ENCODE assay signal across 20 cellular contexts in the genomic region with DNA sequence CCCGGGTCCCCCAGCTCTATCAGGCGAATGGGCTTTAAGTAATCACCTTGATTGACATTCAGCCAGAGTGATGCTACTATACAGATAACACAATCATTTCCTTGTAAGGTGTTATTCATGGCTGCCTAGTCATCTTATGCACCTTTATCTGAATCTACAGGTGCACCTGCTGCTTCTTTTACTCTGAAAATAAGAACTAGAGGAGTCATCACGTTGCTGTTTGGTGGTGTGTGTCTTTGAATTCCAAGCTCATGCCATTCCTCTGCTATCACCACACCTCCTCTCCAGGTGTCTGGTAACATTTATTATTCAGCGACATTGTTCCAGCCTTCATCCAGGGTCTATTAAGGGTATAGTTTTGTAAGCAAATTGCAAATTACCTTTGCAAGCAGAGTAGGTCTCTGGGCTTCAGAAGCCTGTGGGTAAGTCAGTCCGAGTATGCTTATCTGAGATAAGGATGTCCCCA. TPM values are rescaled to one million over a fixed set of nuclear protein-coding genes. Genes with fewer than 3 reads are reported as not detected.
"Had no signal": no experiment of that assay in that cellular context is flagged by ENCODE, and none has a peak within 500 bp of the region (broad histone marks: within the 10 kb centered on the region; RNA-seq: fewer than 3 reads in every experiment).

No MANE protein-coding gene starts in this region.

- DNase-seq: dermis blood vessel endothelial cell; effector CD4-positive, alpha-beta T cell; erythroblast; heart left ventricle; hippocampal formation; mammary epithelial cell; mucosa of descending colon; spleen; stimulated activated CD4-positive, alpha-beta T cell treated with anti-CD3 and anti-CD28 coated beads, Interleukin-15, amount 100 ng/mL, for 24 hours; stimulated activated CD4-positive, alpha-beta T cell treated with anti-CD3 and anti-CD28 coated beads, Interleukin-1b, Interleukin-23, amount 100 ng/mL, for 48 hours; stimulated activated CD4-positive, alpha-beta T cell treated with anti-CD3 and anti-CD28 coated beads, Interleukin-4, amount 100 ng/mL, for 24 hours; tibial artery had no signal

- H3K27me3 ChIP-seq: colonic mucosa, heart left ventricle, neutrophil, spleen, tibial artery had no signal

- H3K27ac ChIP-seq: colonic mucosa, heart left ventricle, neutrophil, spleen, tibial artery had no signal

- H3K9me3 ChIP-seq: colonic mucosa, heart left ventricle, mucosa of descending colon, neutrophil, spleen, tibial artery had no signal

- H3K4me3 ChIP-seq: colonic mucosa, heart left ventricle, mucosa of descending colon, spleen, tibial artery had no signal

- ATAC-seq: heart left ventricle; mucosa of descending colon; naive thymus-derived CD8-positive, alpha-beta T cell; sciatic nerve; stimulated activated memory B cell treated with anti-CD40 and anti-IgM and Interleukin-4, amounts not matched to agents 10 μg/mL and 1 μg/mL and 100 μg/mL, for 72 hours had no signal

- H3K4me1 ChIP-seq: colonic mucosa, tibial artery had no signal

- H3K36me3 ChIP-seq: colonic mucosa, heart left ventricle, neutrophil, spleen, tibial artery had no signal

RNA-seq across cellular contexts. Expression of a gene that starts 51.9 kb away (rescaled TPM):
- total RNA-seq: endothelial cell of umbilical vein, mammary epithelial cell, osteoblast, pulmonary artery endothelial cell had no signal
- polyA plus RNA-seq: mammary epithelial cell had no signal
